ENCODE assay signal across 8 cellular contexts in the genomic region with DNA sequence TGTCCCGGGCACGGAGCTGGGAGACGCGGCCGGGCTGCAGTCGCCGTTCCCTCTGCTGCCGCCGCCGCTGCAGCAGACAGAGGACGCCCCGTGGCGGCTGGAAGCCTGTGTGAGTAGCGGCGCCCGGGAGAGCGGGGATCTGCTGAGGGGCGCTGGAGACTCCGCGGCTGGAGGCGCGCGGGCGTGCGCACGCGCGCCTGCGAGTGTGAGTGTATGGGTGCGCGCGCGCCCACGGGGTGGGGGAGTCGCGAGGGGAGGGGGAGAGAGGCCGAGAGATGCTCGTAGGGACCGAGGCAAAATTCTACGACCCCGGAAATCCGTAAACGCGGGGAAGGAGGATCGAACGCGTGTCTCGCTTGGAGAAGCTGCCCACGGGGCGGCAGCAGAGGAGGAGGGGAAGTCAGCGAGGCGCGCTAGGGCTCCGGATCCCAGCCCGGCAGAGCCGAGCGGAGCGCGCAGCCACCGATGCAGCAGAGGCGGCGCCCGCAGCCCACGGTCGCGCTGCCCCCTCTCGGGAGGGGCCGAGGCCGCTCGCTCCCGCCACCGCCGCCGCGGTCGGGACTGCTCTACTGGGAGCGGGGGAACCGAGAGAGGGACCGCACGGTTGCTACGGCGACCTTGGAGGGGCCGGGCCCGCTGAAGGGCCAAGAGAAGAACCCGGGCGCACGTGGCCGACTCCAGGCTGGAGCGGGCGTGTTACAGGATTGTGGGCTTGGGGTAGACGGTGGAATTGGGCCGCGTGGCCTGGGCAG. TPM values are rescaled to one million over a fixed set of nuclear protein-coding genes. Genes with fewer than 3 reads are reported as not detected.
DNase-seq lines count a peak whose midpoint lies in the region; ATAC-seq and TF ChIP-seq lines count a peak whose summit lies in the region.

A gene (minus strand): TSS at position 207 of the 752 bp plus-strand sequence.

- peak within 1 kb of the TSS; percentile 82 for H2AFZ ChIP-seq in osteoblast (ENCODE audit: low read length)

- whole genome bisulfite sequencing in adrenal gland, 4 donors, result 0 to 1% (median 0%) methylated on average over 5 to 93 of the region's 93 CpGs
- WGBS in heart left ventricle, 4 donors, result 0 to 1% (median 0%) methylated on average over 28 to 93 of the region's 93 CpGs

- no peaks in the 10 kb centered on the region for H3K79me2 ChIP-seq in osteoblast (ENCODE audit: insufficient read depth, low read length)

- peak within 1 kb of the TSS in 2 of 5 donors; percentile 53 to 58 for H3K27ac ChIP-seq in adrenal gland
- peak within 1 kb of the TSS; percentile 35 to 88 (median 82) for H3K27ac ChIP-seq in heart left ventricle
- H3K27ac ChIP-seq in osteoblast (ENCODE audit: low read depth, low read length), result no peak within 1 kb of the TSS

- H3K4me2 ChIP-seq in osteoblast (ENCODE audit: insufficient read depth, low read length), result peak within 1 kb of the TSS; percentile 85

- intact Hi-C loops in adrenal gland (cut with DNase I), result no loop called here
- intact Hi-C loops in heart left ventricle (cut with DNase I), result loop anchor here in 7 of 10 donors (2.0 to 10.0 kb wide), 12 partner anchors 100 to 700 kb away; no protein-coding TSS in a partner anchor

- DNase-seq in DMS 273 (lab: John Stamatoyannopoulos, UW; ENCODE audit: unreplicated experiment) (peak; percentile 92), GOT3 (lab: John Stamatoyannopoulos, UW) (peak; percentile 27), NCI-H82 treated with DMSO at 0.1 percent for 48 hours (lab: John Stamatoyannopoulos, UW; ENCODE audit: unreplicated experiment) (peak; percentile 61), adrenal gland (peak; percentile 32 to 73 (median 46)), heart left ventricle (peak; percentile 68 to 87 (median 81)), osteoblast (ENCODE audit: insufficient read length, low spot score, missing footprints) (peak; percentile 88)

- ATAC-seq in heart left ventricle, result peak; percentile 57 to 85 (median 84)
- no peak for ATAC-seq in GM21447 (IDR thresholded peaks at IDR 0.05; ENCODE audit: unreplicated experiment)
- no peak for ATAC-seq in GM21360 (IDR thresholded peaks at IDR 0.05; ENCODE audit: unreplicated experiment)

- peaks cover 14 to 26% of the 10 kb centered on the region in 2 donors for H3K4me1 ChIP-seq in adrenal gland (replicated peaks in 1 of 2)
- H3K4me1 ChIP-seq in heart left ventricle, result peaks cover 0 to 38% (median 9%) of the 10 kb centered on the region in 12 donors
- H3K4me1 ChIP-seq in osteoblast (ENCODE audit: insufficient read depth, low read length), result peaks cover 18% of the 10 kb centered on the region

- H4K20me1 ChIP-seq in osteoblast (ENCODE audit: insufficient read depth, low read length), result no peaks in the 10 kb centered on the region

- TF ChIP-seq CTCF in adrenal gland (IDR thresholded peaks at IDR 0.05) (peak in 1 of 6 experiments; percentile 8), heart left ventricle (IDR thresholded peaks at IDR 0.05) (peak in 10 of 12 donors; percentile 5 to 49 (median 34)), osteoblast (IDR thresholded peaks at IDR 0.05; ENCODE audit: extremely low read depth, low read depth, low read length) (no peak)

- no peaks in the 10 kb centered on the region for H3K36me3 ChIP-seq in adrenal gland (replicated peaks in 1 of 2)
- no peaks in the 10 kb centered on the region for H3K36me3 ChIP-seq in heart left ventricle
- H3K36me3 ChIP-seq in osteoblast (ENCODE audit: insufficient read depth, low read length), result no peaks in the 10 kb centered on the region

- H3K27me3 ChIP-seq in adrenal gland (peaks cover 6% of the 10 kb centered on the region), heart left ventricle (peaks cover 0 to 35% (median 0%) of the 10 kb centered on the region in 9 donors), osteoblast (ENCODE audit: insufficient read depth, low read length) (no peaks in the 10 kb centered on the region)

- TF ChIP-seq POLR2A in adrenal gland (IDR thresholded peaks at IDR 0.05), result no peak
- no peak for TF ChIP-seq POLR2A in heart left ventricle (IDR thresholded peaks at IDR 0.05)

- no peaks in the 10 kb centered on the region for H3K9me3 ChIP-seq in adrenal gland (replicated peaks in 1 of 3)
- no peaks in the 10 kb centered on the region for H3K9me3 ChIP-seq in heart left ventricle
- H3K9me3 ChIP-seq in osteoblast (ENCODE audit: low read depth, low read length), result no peaks in the 10 kb centered on the region

- H3K4me3 ChIP-seq in adrenal gland (peak within 1 kb of the TSS in 3 of 4 donors; percentile 45 to 67 (median 61)), heart left ventricle (peak within 1 kb of the TSS; percentile 39 to 86 (median 70)), osteoblast (ENCODE audit: insufficient read depth, low read length) (peak within 1 kb of the TSS; percentile 76)

RNA-seq across cellular contexts. Expression of the gene that starts here (rescaled TPM):
- total RNA-seq in adrenal gland, result 1 to 10 TPM in 6 of 8 donors, under 1 TPM in 2; 0.25 to 3.6 (median 1.7) TPM
- polyA plus RNA-seq in adrenal gland, result 1 to 10 TPM in 2 of 3 donors, under 1 TPM in 1; 0.81 to 1.6 (median 1.5) TPM
- 10 to 100 TPM in 1 of 9 donors, 1 to 10 TPM in 8; 3.7 to 10.1 (median 5.5) TPM for total RNA-seq in heart left ventricle
- 1 to 10 TPM; 2.0 to 2.9 TPM for polyA plus RNA-seq in heart left ventricle
- total RNA-seq in osteoblast, result 5.4 and 7.1 TPM in 2 replicates

Comparison
In these comparisons a context has a peak if more than half of its experiments do, and no peak if none do; other contexts are left out.
1. DNase-seq: peak in every context shown above with its lines; median percentile 92 in DMS 273; 88 in osteoblast; 81 in heart left ventricle; 61 in NCI-H82 treated with DMSO at 0.1 percent for 48 hours; 46 in adrenal gland; 27 in GOT3.
2. ATAC-seq: peak in heart left ventricle (4 of 4); none in GM21447 (single experiment) and GM21360 (single experiment).
3. intact Hi-C loops: an anchor here in heart left ventricle (2.0 to 10.0 kb wide); none called in adrenal gland.
4. Peak in every context shown above with its lines, with median percentiles within 50 percentile points of each other: H3K4me3 ChIP-seq.